29 cellular contexts compared by ENCODE assay signal in genomic region chr3:62174116-62174515, GRCh38.
"Had no signal": no experiment of that assay in that cellular context is flagged by ENCODE, and none has a peak within 500 bp of the region (broad histone marks: within the 10 kb centered on the region; RNA-seq: fewer than 3 reads in every experiment).

No MANE protein-coding gene starts in this region.

- H3K36me3 ChIP-seq: adrenal gland, brain microvascular endothelial cell, breast epithelium had no signal

- H3K27ac ChIP-seq: adrenal gland, body of pancreas, brain microvascular endothelial cell, breast epithelium, VCaP had no signal

- H3K9me3 ChIP-seq: adrenal gland, body of pancreas, breast epithelium had no signal

- H3K27me3 ChIP-seq: adrenal gland, body of pancreas, brain microvascular endothelial cell, breast epithelium had no signal

- H3K4me3 ChIP-seq: adrenal gland, body of pancreas, breast epithelium had no signal

- H3K4me1 ChIP-seq: adrenal gland, body of pancreas, breast epithelium had no signal

- DNase-seq: activated B cell treated with CpG ODN at 0.5 μM for 24 hours; activated CD4-positive, alpha-beta memory T cell treated with anti-CD3 and anti-CD28 coated beads for 36 hours; activated CD4-positive, alpha-beta T cell treated with anti-CD3 and anti-CD28 coated beads for 4 hours; activated CD4-positive, alpha-beta T cell treated with anti-CD3 and anti-CD28 coated beads, Interleukin-2, amount 10 ng/mL, durations not matched to agents 24 days and 14 days; activated CD4-positive, alpha-beta T cell treated with anti-CD3 and anti-CD28 coated beads, Interleukin-2, amount 50 U/mL, for 1 hour; activated CD4-positive, alpha-beta T cell treated with anti-CD3 and anti-CD28 coated beads, Interleukin-2, amount 50 U/mL, for 4 hours; activated CD4-positive, CD25-positive, alpha-beta regulatory T cell treated with anti-CD3 and anti-CD28 coated beads, Interleukin-2, amount 50 U/mL, for 72 hours; activated CD8-positive, alpha-beta memory T cell treated with anti-CD3 and anti-CD28 coated beads, Interleukin-2, amount 50 U/mL, for 4 hours; activated CD8-positive, alpha-beta T cell treated with anti-CD3 and anti-CD28 coated beads for 36 hours; activated effector memory CD4-positive, alpha-beta T cell treated with anti-CD3 and anti-CD28 coated beads, Interleukin-2, amount 50 U/mL, for 16 hours; activated gamma-delta T cell treated with Interleukin-2 at 50 U/mL for 16 hours; activated naive CD4-positive, alpha-beta T cell; activated naive CD4-positive, alpha-beta T cell treated with anti-CD3 and anti-CD28 coated beads for 36 hours; activated naive CD4-positive, alpha-beta T cell treated with anti-CD3 and anti-CD28 coated beads, Interleukin-2, amount 50 U/mL, for 16 hours; activated naive CD8-positive, alpha-beta T cell treated with anti-CD3 and anti-CD28 coated beads for 36 hours; activated T-cell treated with anti-CD3 and anti-CD28 coated beads for 4 hours; activated T-cell treated with anti-CD3 and anti-CD28 coated beads, Interleukin-2, amount 50 U/mL, for 1 hour; activated T-cell treated with anti-CD3 and anti-CD28 coated beads, Interleukin-2, amount 50 U/mL, for 4 hours; activated T-cell treated with anti-CD3 and anti-CD28 coated beads, Interleukin-2, amount 50 U/mL, for 72 hours; adrenal gland; amniotic stem cell; aorta; body of pancreas; brain microvascular endothelial cell; central memory CD4-positive, alpha-beta T cell; T-helper 2 cell; T-helper 9 cell had no signal
